In genomic region chr11:95789506-95790122, GRCh38 we compare ENCODE assay signal across 8 cellular contexts. TPM values are rescaled to one million over a fixed set of nuclear protein-coding genes. Genes with fewer than 3 reads are reported as not detected.
DNase-seq lines count a peak whose midpoint lies in the region; ATAC-seq and TF ChIP-seq lines count a peak whose summit lies in the region.

TSS of gene FAM76B (minus strand) at chr11:95789782. CDS start at chr11:95789478, 304 bp downstream.

- no peaks in the 10 kb centered on the region for H3K27me3 ChIP-seq in liver (ENCODE audit: control insufficient read depth in 4 of 4, insufficient read depth in 4 of 4, low read length in 3 of 4)

- CTCF ChIA-PET in activated CD4-positive, alpha-beta memory T cell treated with anti-CD3 and anti-CD28 coated beads for 36 hours (lab: Charles Lee): interaction anchor here (1.0 to 2.3 kb wide), 9 partner anchors 25 to 722 kb away, joined by 3 to 17 read pairs (median 5); partner anchors contain the start of genes CCDC82, JRKL, MAML2 and SESN3

- H3K9ac ChIP-seq in liver (ENCODE audit: low read depth in 1 of 2, low read length in 2 of 2): peak within 1 kb of the TSS; percentile 61 to 100

- H3K27ac ChIP-seq in liver (ENCODE audit: low read depth in 1 of 2, low read length in 2 of 2): peak within 1 kb of the TSS; percentile 99

- POLR2A ChIA-PET in activated CD4-positive, alpha-beta memory T cell treated with anti-CD3 and anti-CD28 coated beads for 36 hours (lab: Charles Lee): interaction anchor here (0.6 to 3.1 kb wide), 14 partner anchors 9 to 722 kb away, joined by 3 to 23 read pairs (median 4); partner anchors contain the start of genes CCDC82, JRKL, MAML2 and MTMR2

- peak within 1 kb of the TSS; percentile 100 for H3K27ac Mint-ChIP-seq in activated CD4-positive, alpha-beta memory T cell treated with anti-CD3 and anti-CD28 coated beads for 36 hours

- no peaks in the 10 kb centered on the region for H3K27me3 Mint-ChIP-seq in activated CD4-positive, alpha-beta memory T cell treated with anti-CD3 and anti-CD28 coated beads for 36 hours

- ATAC-seq in GM19438 (IDR thresholded peaks at IDR 0.05; ENCODE audit: low read depth, unreplicated experiment): peak; percentile 65
- peak; percentile 46 for ATAC-seq in HG03575 (IDR thresholded peaks at IDR 0.05; ENCODE audit: extremely low read depth, insufficient number of reproducible peaks, low FRiP score, unreplicated experiment)

- peaks cover 52% of the 10 kb centered on the region for H3K4me1 Mint-ChIP-seq in activated CD4-positive, alpha-beta memory T cell treated with anti-CD3 and anti-CD28 coated beads for 36 hours (ENCODE audit: low read depth)

- peak; percentile 99 for DNase-seq in CD1c-positive myeloid dendritic cell (ENCODE audit: extremely low spot score)
- peak; percentile 88 for DNase-seq in NCI-H82 treated with DMSO at 0.1 percent for 48 hours (lab: John Stamatoyannopoulos, UW; ENCODE audit: unreplicated experiment)
- peak; percentile 98 for DNase-seq in activated CD4-positive, alpha-beta memory T cell treated with anti-CD3 and anti-CD28 coated beads for 36 hours
- peak; percentile 98 to 99 for DNase-seq in dermis microvascular lymphatic vessel endothelial cell (ENCODE audit: low read depth in 2 of 2)
- peak; percentile 96 for DNase-seq in stimulated activated CD4-positive, alpha-beta T cell treated with anti-CD3 and anti-CD28 coated beads, Interleukin-4, amount 100 ng/mL, for 24 hours

- peak within 1 kb of the TSS; percentile 86 to 96 (median 93) for H3K4me3 ChIP-seq in liver (ENCODE audit: low read depth in 1 of 3, low read length in 3 of 3)

- no peak for TF ChIP-seq CTCF in liver (IDR thresholded peaks at IDR 0.05; ENCODE audit: low read depth, low read length, missing input control)

- H3K9me3 Mint-ChIP-seq in activated CD4-positive, alpha-beta memory T cell treated with anti-CD3 and anti-CD28 coated beads for 36 hours: no peaks in the 10 kb centered on the region

- H3K36me3 Mint-ChIP-seq in activated CD4-positive, alpha-beta memory T cell treated with anti-CD3 and anti-CD28 coated beads for 36 hours: peaks cover 56% of the 10 kb centered on the region

- under 1% methylated on average over 62 of the region's 62 CpGs for WGBS in liver

- peak within 1 kb of the TSS; percentile 95 for H3K4me3 Mint-ChIP-seq in activated CD4-positive, alpha-beta memory T cell treated with anti-CD3 and anti-CD28 coated beads for 36 hours

- intact Hi-C loops in activated CD4-positive, alpha-beta memory T cell treated with anti-CD3 and anti-CD28 coated beads for 36 hours (cut with micrococcal nuclease): loop anchor here (1.0 to 5.0 kb wide), 14 partner anchors 75 to 1661 kb away; partner anchors contain the start of genes ANKRD49, CCDC82, CWC15 and ENDOD1

- H3K36me3 ChIP-seq in liver (ENCODE audit: control insufficient read depth in 4 of 4, insufficient read depth in 3 of 4, low read depth in 1 of 4, low read length in 3 of 4): peaks cover 4 to 22% (median 17%) of the 10 kb centered on the region in 4 donors

- peaks cover 7 to 34% (median 14%) of the 10 kb centered on the region in 4 donors for H3K4me1 ChIP-seq in liver (ENCODE audit: control insufficient read depth in 4 of 4, insufficient read depth in 4 of 4, low read length in 3 of 4)

- no peak for TF ChIP-seq RAD21 in liver (IDR thresholded peaks at IDR 0.05)

- no peaks in the 10 kb centered on the region for H3K9me3 ChIP-seq in liver (ENCODE audit: control insufficient read depth in 4 of 4, low read length in 3 of 4)

TF ChIP-seq in liver, 16 proteins besides CTCF, POLR2A, EP300 and RAD21:
- no peak for TF ChIP-seq ATF3 (IDR thresholded peaks at IDR 0.05)
- TF ChIP-seq EGR1 (IDR thresholded peaks at IDR 0.05; ENCODE audit: low read depth in 2 of 2): no peak
- no peak for TF ChIP-seq YY1 (IDR thresholded peaks at IDR 0.05)
- TF ChIP-seq RXRA (IDR thresholded peaks at IDR 0.05): peak; percentile 15
- TF ChIP-seq MAX (IDR thresholded peaks at IDR 0.05): peak; percentile 52
- peak; percentile 34 for TF ChIP-seq NR2F2 (IDR thresholded peaks at IDR 0.05)
- TF ChIP-seq, protein P1, sequence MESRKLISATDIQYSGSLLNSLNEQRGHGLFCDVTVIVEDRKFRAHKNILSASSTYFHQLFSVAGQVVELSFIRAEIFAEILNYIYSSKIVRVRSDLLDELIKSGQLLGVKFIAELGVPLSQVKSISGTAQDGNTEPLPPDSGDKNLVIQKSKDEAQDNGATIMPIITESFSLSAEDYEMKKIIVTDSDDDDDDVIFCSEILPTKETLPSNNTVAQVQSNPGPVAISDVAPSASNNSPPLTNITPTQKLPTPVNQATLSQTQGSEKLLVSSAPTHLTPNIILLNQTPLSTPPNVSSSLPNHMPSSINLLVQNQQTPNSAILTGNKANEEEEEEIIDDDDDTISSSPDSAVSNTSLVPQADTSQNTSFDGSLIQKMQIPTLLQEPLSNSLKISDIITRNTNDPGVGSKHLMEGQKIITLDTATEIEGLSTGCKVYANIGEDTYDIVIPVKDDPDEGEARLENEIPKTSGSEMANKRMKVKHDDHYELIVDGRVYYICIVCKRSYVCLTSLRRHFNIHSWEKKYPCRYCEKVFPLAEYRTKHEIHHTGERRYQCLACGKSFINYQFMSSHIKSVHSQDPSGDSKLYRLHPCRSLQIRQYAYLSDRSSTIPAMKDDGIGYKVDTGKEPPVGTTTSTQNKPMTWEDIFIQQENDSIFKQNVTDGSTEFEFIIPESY (IDR thresholded peaks at IDR 0.05): no peak
- no peak for TF ChIP-seq HNF4G (IDR thresholded peaks at IDR 0.05)
- no peak for TF ChIP-seq JUND (IDR thresholded peaks at IDR 0.05)
- peak; percentile 9 for TF ChIP-seq FOXA1 (IDR thresholded peaks at IDR 0.05)
- peak; percentile 82 for TF ChIP-seq SP1 (IDR thresholded peaks at IDR 0.05)
- TF ChIP-seq HNF4A (conservative IDR thresholded peaks at IDR 0.05): no peak
- TF ChIP-seq GABPA (IDR thresholded peaks at IDR 0.05 in 1 of 2, conservative IDR thresholded peaks at IDR 0.05 in 1 of 2): peak; percentile 58 to 88
- TF ChIP-seq REST (IDR thresholded peaks at IDR 0.05): peak; percentile 53
- no peak for TF ChIP-seq TAF1 (conservative IDR thresholded peaks at IDR 0.05)

RNA-seq across cellular contexts. Expression of gene FAM76B, which starts in this region (rescaled TPM):
- total RNA-seq in activated CD4-positive, alpha-beta memory T cell treated with anti-CD3 and anti-CD28 coated beads for 36 hours: 10 to 100 TPM; 45.0 to 45.9 TPM
- 17.2 and 18.1 TPM in 2 replicates for total RNA-seq in dermis microvascular lymphatic vessel endothelial cell
- total RNA-seq in liver: 10 to 100 TPM; 17.1 to 62.9 TPM
- 10 to 100 TPM in 1 of 2 donors, 1 to 10 TPM in 1; 5.0 to 21.5 TPM for polyA plus RNA-seq in liver

Comparison
In these comparisons a context has a peak if more than half of its experiments do, and no peak if none do; other contexts are left out.
1. Peak in every context shown above with its lines: DNase-seq, ATAC-seq, H3K4me3 ChIP-seq and H3K27ac ChIP-seq.